Comparison of ENCODE assay signal across 25 cellular contexts in genomic region chr4:186108391-186108790, GRCh38. TPM values are rescaled to one million over a fixed set of nuclear protein-coding genes. Genes with fewer than 3 reads are reported as not detected.
"Had no signal": no experiment of that assay in that cellular context is flagged by ENCODE, and none has a peak within 500 bp of the region (broad histone marks: within the 10 kb centered on the region; RNA-seq: fewer than 3 reads in every experiment).

No MANE protein-coding gene starts in this region.

- H3K36me3 Mint-ChIP-seq: activated naive CD8-positive, alpha-beta T cell treated with anti-CD3 and anti-CD28 coated beads, Interleukin-2, amount 10 ng/mL, durations not matched to agents 7 days and 5 days; brain had no signal

- H3K27me3 ChIP-seq: ascending aorta, colonic mucosa had no signal

- H3K27ac ChIP-seq: ascending aorta, breast epithelium, cardiac muscle cell, colonic mucosa had no signal

- DNase-seq: activated B cell treated with CpG ODN at 0.5 μM for 24 hours; activated CD4-positive, alpha-beta memory T cell treated with anti-CD3 and anti-CD28 coated beads, Interleukin-2, amount 10 ng/mL, durations not matched to agents 7 days and 5 days; activated CD4-positive, alpha-beta T cell treated with anti-CD3 and anti-CD28 coated beads for 48 hours; activated CD8-positive, alpha-beta memory T cell treated with anti-CD3 and anti-CD28 coated beads, Interleukin-2, amount 50 U/mL, for 48 hours; activated gamma-delta T cell treated with Interleukin-2 at 50 U/mL for 16 hours; activated naive CD4-positive, alpha-beta T cell treated with Interleukin-2 at 50 U/mL for 16 hours; activated naive CD8-positive, alpha-beta T cell treated with anti-CD3 and anti-CD28 coated beads, Interleukin-2, amount 10 ng/mL, durations not matched to agents 7 days and 5 days; activated T-cell treated with anti-CD3 and anti-CD28 coated beads for 4 hours; activated T-cell treated with anti-CD3 and anti-CD28 coated beads, Interleukin-2, amount 50 U/mL, for 24 hours; activated T-cell treated with anti-CD3 and anti-CD28 coated beads, Interleukin-2, amount 50 U/mL, for 72 hours; central memory CD4-positive, alpha-beta T cell; cerebellar nuclear complex; colonic mucosa; effector CD8-positive, alpha-beta T cell; foreskin fibroblast; head of caudate nucleus; hippocampal formation; T-helper 2 cell had no signal

- H3K9me3 Mint-ChIP-seq: activated B cell treated with CpG ODN at 0.5 μM for 24 hours; activated CD4-positive, alpha-beta memory T cell treated with anti-CD3 and anti-CD28 coated beads, Interleukin-2, amount 10 ng/mL, durations not matched to agents 7 days and 5 days; activated naive CD4-positive, alpha-beta T cell treated with anti-CD3 and anti-CD28 coated beads, Interleukin-2, amount 50 U/mL, for 72 hours; activated naive CD8-positive, alpha-beta T cell treated with anti-CD3 and anti-CD28 coated beads, Interleukin-2, amount 10 ng/mL, durations not matched to agents 7 days and 5 days; activated T-cell treated with anti-CD3 and anti-CD28 coated beads, Interleukin-2, amount 50 U/mL, for 24 hours; activated T-cell treated with anti-CD3 and anti-CD28 coated beads, Interleukin-2, amount 50 U/mL, for 72 hours; brain had no signal

- H3K27ac Mint-ChIP-seq: activated B cell treated with CpG ODN at 0.5 μM for 24 hours; activated CD4-positive, alpha-beta memory T cell treated with anti-CD3 and anti-CD28 coated beads, Interleukin-2, amount 10 ng/mL, durations not matched to agents 7 days and 5 days; activated naive CD4-positive, alpha-beta T cell treated with anti-CD3 and anti-CD28 coated beads, Interleukin-2, amount 50 U/mL, for 72 hours; activated naive CD8-positive, alpha-beta T cell treated with anti-CD3 and anti-CD28 coated beads, Interleukin-2, amount 10 ng/mL, durations not matched to agents 7 days and 5 days; activated T-cell treated with anti-CD3 and anti-CD28 coated beads, Interleukin-2, amount 50 U/mL, for 24 hours; activated T-cell treated with anti-CD3 and anti-CD28 coated beads, Interleukin-2, amount 50 U/mL, for 72 hours had no signal

- H3K36me3 ChIP-seq: ascending aorta, breast epithelium, cardiac muscle cell, colonic mucosa had no signal

- ATAC-seq: activated CD4-positive, CD25-positive, alpha-beta regulatory T cell treated with anti-CD3 and anti-CD28 coated beads, Interleukin-2, amount 50 U/mL, for 24 hours; activated naive CD4-positive, alpha-beta T cell treated with anti-CD3 and anti-CD28 coated beads, Interleukin-2, amount 50 U/mL, for 72 hours; activated T-cell treated with anti-CD3 and anti-CD28 coated beads, Interleukin-2, amount 50 U/mL, for 72 hours; esophagus mucosa had no signal

- H3K4me1 ChIP-seq: breast epithelium, colonic mucosa had no signal

- H3K9me3 ChIP-seq: ascending aorta, breast epithelium, colonic mucosa had no signal

- H3K4me3 Mint-ChIP-seq: activated B cell treated with CpG ODN at 0.5 μM for 24 hours; activated CD4-positive, alpha-beta memory T cell treated with anti-CD3 and anti-CD28 coated beads, Interleukin-2, amount 10 ng/mL, durations not matched to agents 7 days and 5 days; activated naive CD8-positive, alpha-beta T cell treated with anti-CD3 and anti-CD28 coated beads, Interleukin-2, amount 10 ng/mL, durations not matched to agents 7 days and 5 days; activated T-cell treated with anti-CD3 and anti-CD28 coated beads, Interleukin-2, amount 50 U/mL, for 24 hours; activated T-cell treated with anti-CD3 and anti-CD28 coated beads, Interleukin-2, amount 50 U/mL, for 72 hours had no signal

- H3K4me3 ChIP-seq: ascending aorta, breast epithelium, cardiac muscle cell, colonic mucosa had no signal

RNA-seq across cellular contexts. Expression of gene FAM149A, which starts 3.9 kb away (rescaled TPM):
- total RNA-seq: activated B cell treated with CpG ODN at 0.5 μM for 24 hours had no signal

RNA-seq across cellular contexts. Expression of gene TLR3, which starts 39.4 kb away (rescaled TPM):
- total RNA-seq: activated B cell treated with CpG ODN at 0.5 μM for 24 hours, cardiac muscle cell had no signal
- polyA plus RNA-seq: cardiac muscle cell had no signal
